In genomic region chr4:116839826-116840225, GRCh38 we compare ENCODE assay signal across 23 cellular contexts.
DNase-seq lines count a peak whose midpoint lies in the region; ATAC-seq, FAIRE-seq and TF ChIP-seq lines count a peak whose summit lies in the region.
"Had no signal": no experiment of that assay in that cellular context is flagged by ENCODE, and none has a peak within 500 bp of the region (broad histone marks: within the 10 kb centered on the region; RNA-seq: fewer than 3 reads in every experiment).

No MANE protein-coding gene starts in this region.

- FAIRE-seq in RCC 7860 (lab: Jason Lieb, UNC) = peak; percentile 59
- FAIRE-seq: A549, keratinocyte had no signal

- H3K4me3 ChIP-seq in fibroblast of pulmonary artery (replicated peaks; ENCODE audit: low read depth, low read length) = no peak overlapping the region
- H3K4me3 ChIP-seq: A549 had no signal

- no peak for TF ChIP-seq CTCF in fibroblast of pulmonary artery (IDR thresholded peaks at IDR 0.05; ENCODE audit: low read length, missing control alignments)

- no peak for DNase-seq in left cardiac atrium
- no peak for DNase-seq in Right ventricle myocardium inferior (ENCODE audit: missing footprints)
- DNase-seq in RCC 7860 (ENCODE audit: low spot score) = peak; percentile 42
- DNase-seq in fibroblast of pulmonary artery (ENCODE audit: low read depth) = peak; percentile 1
- DNase-seq in amniotic stem cell (lab: John Stamatoyannopoulos, UW) = no peak
- DNase-seq in hypothalamus (lab: John Stamatoyannopoulos, UW) = no peak
- no peak for DNase-seq in NAMALWA (ENCODE audit: low spot score)
- DNase-seq: activated CD8-positive, alpha-beta memory T cell treated with anti-CD3 and anti-CD28 coated beads for 24 hours; activated naive CD8-positive, alpha-beta T cell treated with anti-CD3 and anti-CD28 coated beads, Interleukin-2, amount 10 ng/mL, durations not matched to agents 7 days and 5 days; activated T-cell treated with anti-CD3 and anti-CD28 coated beads, Interleukin-2, amount 50 U/mL, for 72 hours; caudate nucleus; CD4-positive, CD25-positive, alpha-beta regulatory T cell; GOT3; naive thymus-derived CD8-positive, alpha-beta T cell; NCI-H1048; NCI-H2081; NCI-H524 treated with DMSO at 0.1 percent for 48 hours; SIG-M5; T-helper 2 cell had no signal

- intact Hi-C loops in left cardiac atrium (cut with DNase I) = no loop called here
- intact Hi-C loops in Right ventricle myocardium inferior (cut with DNase I) = no loop called here

- ATAC-seq in left cardiac atrium = peak; percentile 34 to 42
- ATAC-seq in Right ventricle myocardium inferior = no peak
- ATAC-seq in GM18868 (IDR thresholded peaks at IDR 0.05; ENCODE audit: unreplicated experiment) = no peak
- ATAC-seq: A549; activated T-cell treated with anti-CD3 and anti-CD28 coated beads, Interleukin-2, amount 50 U/mL, for 72 hours; esophagus mucosa; naive thymus-derived CD8-positive, alpha-beta T cell had no signal

Comparison
In these comparisons a context has a peak if more than half of its experiments do, and no peak if none do; other contexts are left out.
1. ATAC-seq: peak in left cardiac atrium (2 of 2); none in Right ventricle myocardium inferior (single experiment) and GM18868 (single experiment).
2. DNase-seq: peak in RCC 7860 (single experiment) and fibroblast of pulmonary artery (single experiment); none in left cardiac atrium (single experiment), Right ventricle myocardium inferior (single experiment), amniotic stem cell (single experiment), hypothalamus (0 of 51) and NAMALWA (single experiment).